Comparison of ENCODE assay signal across 21 cellular contexts in the genomic region with DNA sequence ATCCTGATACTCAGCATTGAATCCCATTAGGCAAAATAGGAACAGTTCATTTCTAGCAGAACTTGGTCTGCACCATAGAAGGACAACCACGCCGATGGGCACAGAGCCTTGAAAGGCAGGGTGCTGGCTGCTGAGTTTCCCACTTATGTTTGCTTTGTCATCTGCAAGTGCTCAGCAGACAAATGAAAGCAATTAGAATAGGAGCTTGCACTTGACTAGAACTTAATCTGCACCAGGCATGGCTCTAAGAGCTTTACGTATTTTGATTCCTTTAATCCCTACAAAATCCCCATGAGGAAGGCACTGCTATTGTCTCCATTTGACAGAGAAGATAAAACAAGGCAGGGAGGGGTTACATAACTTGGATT. TPM values are rescaled to one million over a fixed set of nuclear protein-coding genes. Genes with fewer than 3 reads are reported as not detected.
A peak's percentile ranks its signal among the peaks of the same experiment; 100 is the strongest.
DNase-seq lines count a peak whose midpoint lies in the region; TF ChIP-seq lines count a peak whose summit lies in the region.
"Had no signal": no experiment of that assay in that cellular context is flagged by ENCODE, and none has a peak within 500 bp of the region (broad histone marks: within the 10 kb centered on the region; RNA-seq: fewer than 3 reads in every experiment).

No MANE protein-coding gene starts in this region.

- H3K4me3 ChIP-seq in dorsolateral prefrontal cortex (peak overlapping the region in 4 of 59 donors; percentile 13 to 38 (median 22)), thyroid gland (replicated peaks in 1 of 3) (no peak overlapping the region), adrenal gland (no peak overlapping the region)
- H3K4me3 ChIP-seq: GM23338 had no signal

- peak; percentile 4 for DNase-seq in NCI-H510A treated with DMSO at 0.1 percent for 48 hours (lab: John Stamatoyannopoulos, UW)
- DNase-seq in NCI-H510A (lab: John Stamatoyannopoulos, UW): no peak
- peak; percentile 0 for DNase-seq in NCI-H526 treated with DMSO at 0.1 percent for 48 hours (lab: John Stamatoyannopoulos, UW)
- DNase-seq in dorsolateral prefrontal cortex: peak in 3 of 10 donors; percentile 41 to 53 (median 50)
- peak; percentile 31 to 42 for DNase-seq in thyroid gland
- DNase-seq in adrenal gland: no peak
- DNase-seq in RPMI8226: no peak
- no peak for DNase-seq in NCI-H2107 (lab: John Stamatoyannopoulos, UW)
- DNase-seq: BE2C; Caco-2; CD4-positive, CD25-positive, alpha-beta regulatory T cell; DMS53; MM.1S; NCI-H1092; NCI-H187 treated with DMSO at 0.1 percent for 48 hours; NCI-H2171; NCI-H446 treated with DMSO at 0.1 percent for 48 hours; OCI-M1; SHP77; T-cell had no signal

- H3K27ac ChIP-seq in dorsolateral prefrontal cortex: peak overlapping the region in 40 of 59 donors; percentile 0 to 86 (median 64)
- H3K27ac ChIP-seq in thyroid gland: peak overlapping the region in 1 of 3 donors; percentile 1
- no peak overlapping the region for H3K27ac ChIP-seq in adrenal gland

- H3K36me3 ChIP-seq in thyroid gland (no peaks in the 10 kb centered on the region), adrenal gland (replicated peaks in 1 of 2) (peaks cover 0 to 9% of the 10 kb centered on the region in 2 donors)
- H3K36me3 ChIP-seq: BE2C had no signal

- TF ChIP-seq POLR2A in thyroid gland (IDR thresholded peaks at IDR 0.05): no peak
- no peak for TF ChIP-seq POLR2A in adrenal gland (IDR thresholded peaks at IDR 0.05)

- TF ChIP-seq CTCF in dorsolateral prefrontal cortex (IDR thresholded peaks at IDR 0.05 in 54 of 56, conservative IDR thresholded peaks at IDR 0.05 in 2 of 56; ENCODE audit: low read depth in 1 of 56, partially characterized antibody in 56 of 56): no peak
- TF ChIP-seq CTCF in thyroid gland (IDR thresholded peaks at IDR 0.05): no peak
- TF ChIP-seq CTCF in adrenal gland (IDR thresholded peaks at IDR 0.05): no peak

- WGBS in thyroid gland, 2 donors: 37 to 45% methylated on average over 3 of the region's 3 CpGs
- WGBS in adrenal gland, 4 donors: 79 to 94% (median 82%) methylated on average over 3 of the region's 3 CpGs

- H3K27me3 ChIP-seq in dorsolateral prefrontal cortex (no peaks in the 10 kb centered on the region), thyroid gland (no peaks in the 10 kb centered on the region), adrenal gland (no peaks in the 10 kb centered on the region)
- H3K27me3 ChIP-seq: BE2C had no signal

- H3K4me1 ChIP-seq in thyroid gland (peaks cover 4 to 16% of the 10 kb centered on the region in 2 donors), adrenal gland (replicated peaks in 1 of 2) (no peaks in the 10 kb centered on the region)
- H3K4me1 ChIP-seq: BE2C had no signal

- H3K9me3 ChIP-seq in thyroid gland (no peaks in the 10 kb centered on the region), adrenal gland (replicated peaks in 1 of 3) (no peaks in the 10 kb centered on the region)
- H3K9me3 ChIP-seq: BE2C, Caco-2 had no signal

- intact Hi-C loops in dorsolateral prefrontal cortex (cut with DNase I) (no loop called here), thyroid gland (cut with DNase I) (loop anchor here (10.0 kb wide), 1 partner anchor 45 kb away; a partner anchor contains a TSS), adrenal gland (cut with DNase I) (no loop called here)

RNA-seq across cellular contexts. Expression of a gene that starts 42.6 kb away (rescaled TPM):
- total RNA-seq in dorsolateral prefrontal cortex: 100 to 1,000 TPM in 118 of 120 experiments, 10 to 100 TPM in 2; 81.7 to 241 (median 174) TPM
- total RNA-seq in thyroid gland: 10 to 100 TPM; 22.6 to 37.3 (median 34.6) TPM
- total RNA-seq in adrenal gland: 10 to 100 TPM; 28.9 to 61.3 (median 49.6) TPM
- 10 to 100 TPM; 20.1 to 35.7 (median 21.8) TPM for polyA plus RNA-seq in adrenal gland

Comparison
In these comparisons a context has a peak if more than half of its experiments do, and no peak if none do; other contexts are left out.
1. DNase-seq: peak in NCI-H510A treated with DMSO at 0.1 percent for 48 hours (single experiment), NCI-H526 treated with DMSO at 0.1 percent for 48 hours (single experiment) and thyroid gland (2 of 2); none in NCI-H510A (single experiment), adrenal gland (0 of 7), RPMI8226 (single experiment) and NCI-H2107 (single experiment).
2. H3K27ac ChIP-seq: peak in dorsolateral prefrontal cortex (40 of 59); none in adrenal gland (0 of 5).